1 cellular context compared by ENCODE assay signal in the genomic region with DNA sequence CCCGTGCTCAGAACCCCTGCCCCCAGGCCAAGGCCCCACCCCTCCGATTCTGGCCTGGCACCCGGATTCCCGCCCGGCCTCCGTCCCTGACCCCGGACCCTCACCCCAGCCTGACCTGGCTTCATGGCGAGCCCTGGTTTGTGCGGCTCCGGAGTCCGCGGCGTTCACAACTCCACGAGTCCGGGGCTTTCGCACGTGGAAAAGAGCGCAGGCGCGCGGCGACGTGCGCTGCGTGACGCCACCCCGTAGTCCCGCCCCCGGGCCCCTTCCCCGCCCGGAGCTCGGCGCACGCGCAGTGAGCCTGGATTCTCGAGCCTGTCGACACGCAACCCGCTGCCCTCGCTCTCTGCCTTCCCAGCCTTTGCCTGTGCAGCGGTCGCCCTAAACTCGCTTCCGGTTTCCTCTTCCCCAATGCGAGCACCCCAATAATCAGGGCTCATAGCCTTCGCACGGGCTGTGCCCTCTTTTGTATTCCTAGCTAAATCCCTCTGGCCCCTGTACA.
TF ChIP-seq lines count a peak whose summit lies in the region.

A gene (minus strand): TSS at position 204 of the 502 bp plus-strand sequence. CDS start 79 bp downstream, at position 125.

TF ChIP-seq in GM12878, 131 proteins besides CTCF, POLR2A, EP300 and RAD21 (continued from another document):
- TF ChIP-seq SPI1 (IDR thresholded peaks at IDR 0.05; ENCODE audit: borderline replicate concordance, insufficient read depth, low read depth, low read length) = peak; percentile 45; the same call in 1 of the 2 replicates
- TF ChIP-seq ZSCAN29 (IDR thresholded peaks at IDR 0.05) = no peak
- TF ChIP-seq, protein P1, sequence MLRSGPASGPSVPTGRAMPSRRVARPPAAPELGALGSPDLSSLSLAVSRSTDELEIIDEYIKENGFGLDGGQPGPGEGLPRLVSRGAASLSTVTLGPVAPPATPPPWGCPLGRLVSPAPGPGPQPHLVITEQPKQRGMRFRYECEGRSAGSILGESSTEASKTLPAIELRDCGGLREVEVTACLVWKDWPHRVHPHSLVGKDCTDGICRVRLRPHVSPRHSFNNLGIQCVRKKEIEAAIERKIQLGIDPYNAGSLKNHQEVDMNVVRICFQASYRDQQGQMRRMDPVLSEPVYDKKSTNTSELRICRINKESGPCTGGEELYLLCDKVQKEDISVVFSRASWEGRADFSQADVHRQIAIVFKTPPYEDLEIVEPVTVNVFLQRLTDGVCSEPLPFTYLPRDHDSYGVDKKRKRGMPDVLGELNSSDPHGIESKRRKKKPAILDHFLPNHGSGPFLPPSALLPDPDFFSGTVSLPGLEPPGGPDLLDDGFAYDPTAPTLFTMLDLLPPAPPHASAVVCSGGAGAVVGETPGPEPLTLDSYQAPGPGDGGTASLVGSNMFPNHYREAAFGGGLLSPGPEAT (IDR thresholded peaks at IDR 0.05; ENCODE audit: low read depth) = no peak
- TF ChIP-seq, protein P2, sequence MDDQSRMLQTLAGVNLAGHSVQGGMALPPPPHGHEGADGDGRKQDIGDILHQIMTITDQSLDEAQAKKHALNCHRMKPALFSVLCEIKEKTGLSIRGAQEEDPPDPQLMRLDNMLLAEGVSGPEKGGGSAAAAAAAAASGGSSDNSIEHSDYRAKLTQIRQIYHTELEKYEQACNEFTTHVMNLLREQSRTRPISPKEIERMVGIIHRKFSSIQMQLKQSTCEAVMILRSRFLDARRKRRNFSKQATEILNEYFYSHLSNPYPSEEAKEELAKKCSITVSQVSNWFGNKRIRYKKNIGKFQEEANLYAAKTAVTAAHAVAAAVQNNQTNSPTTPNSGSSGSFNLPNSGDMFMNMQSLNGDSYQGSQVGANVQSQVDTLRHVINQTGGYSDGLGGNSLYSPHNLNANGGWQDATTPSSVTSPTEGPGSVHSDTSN (IDR thresholded peaks at IDR 0.05; ENCODE audit: insufficient replicate concordance, low read depth, low read length) = no peak
- no peak for TF ChIP-seq CBFB (IDR thresholded peaks at IDR 0.05; ENCODE audit: low read depth)
- TF ChIP-seq, protein P3, sequence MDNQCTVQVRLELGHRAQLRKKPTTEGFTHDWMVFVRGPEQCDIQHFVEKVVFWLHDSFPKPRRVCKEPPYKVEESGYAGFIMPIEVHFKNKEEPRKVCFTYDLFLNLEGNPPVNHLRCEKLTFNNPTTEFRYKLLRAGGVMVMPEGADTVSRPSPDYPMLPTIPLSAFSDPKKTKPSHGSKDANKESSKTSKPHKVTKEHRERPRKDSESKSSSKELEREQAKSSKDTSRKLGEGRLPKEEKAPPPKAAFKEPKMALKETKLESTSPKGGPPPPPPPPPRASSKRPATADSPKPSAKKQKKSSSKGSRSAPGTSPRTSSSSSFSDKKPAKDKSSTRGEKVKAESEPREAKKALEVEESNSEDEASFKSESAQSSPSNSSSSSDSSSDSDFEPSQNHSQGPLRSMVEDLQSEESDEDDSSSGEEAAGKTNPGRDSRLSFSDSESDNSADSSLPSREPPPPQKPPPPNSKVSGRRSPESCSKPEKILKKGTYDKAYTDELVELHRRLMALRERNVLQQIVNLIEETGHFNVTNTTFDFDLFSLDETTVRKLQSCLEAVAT (IDR thresholded peaks at IDR 0.05) = peak; percentile 100
